Comparison of ENCODE assay signal across 9 cellular contexts in genomic region chr6:80742481-80742880, GRCh38.
DNase-seq lines count a peak whose midpoint lies in the region; ATAC-seq and TF ChIP-seq lines count a peak whose summit lies in the region.
"Had no signal": no experiment of that assay in that cellular context is flagged by ENCODE, and none has a peak within 500 bp of the region (broad histone marks: within the 10 kb centered on the region; RNA-seq: fewer than 3 reads in every experiment).

No MANE protein-coding gene starts in this region.

- TF ChIP-seq CTCF in GM10266 (IDR thresholded peaks at IDR 0.05; ENCODE audit: control insufficient read depth, insufficient read depth, low read depth, missing control alignments) (peak; percentile 19), LNCAP (IDR thresholded peaks at IDR 0.05) (peak; percentile 32; the same call in 1 of the 2 replicates), body of pancreas (IDR thresholded peaks at IDR 0.05) (peak in 4 of 7 experiments; percentile 12 to 26 (median 20))

- H3K27ac ChIP-seq in body of pancreas: no peak overlapping the region
- H3K27ac ChIP-seq: SJSA1, upper lobe of left lung had no signal

- DNase-seq in GM10266 (ENCODE audit: extremely low spot score) (no peak), body of pancreas (no peak), non-pigmented ciliary epithelial cell (ENCODE audit: low read depth) (peak; percentile 24), hypothalamus (lab: John Stamatoyannopoulos, UW) (no peak)
- DNase-seq in activated naive CD4-positive, alpha-beta T cell treated with Interleukin-2 at 50 U/mL for 16 hours: no peak
- DNase-seq: upper lobe of left lung had no signal

- WGBS in body of pancreas, 2 donors: 14 to 40% methylated on average over 2 of the region's 2 CpGs

- TF ChIP-seq POLR2A in body of pancreas (IDR thresholded peaks at IDR 0.05): no peak

- H3K9me3 ChIP-seq in body of pancreas: no peaks in the 10 kb centered on the region
- H3K9me3 ChIP-seq: SJSA1, upper lobe of left lung had no signal

- ATAC-seq in body of pancreas (no peak), GM19328 (IDR thresholded peaks at IDR 0.05; ENCODE audit: unreplicated experiment) (no peak)

- no peaks in the 10 kb centered on the region for H3K4me1 ChIP-seq in body of pancreas
- H3K4me1 ChIP-seq: SJSA1, upper lobe of left lung had no signal

- H3K27me3 ChIP-seq in body of pancreas: no peaks in the 10 kb centered on the region
- H3K27me3 ChIP-seq: SJSA1, upper lobe of left lung had no signal

- intact Hi-C loops in body of pancreas (cut with DNase I): no loop called here

- no peaks in the 10 kb centered on the region for H3K36me3 ChIP-seq in body of pancreas (replicated peaks in 1 of 2; ENCODE audit: insufficient read depth in 1 of 2, low read depth in 2 of 2)
- H3K36me3 ChIP-seq: SJSA1, upper lobe of left lung had no signal

- no peak overlapping the region for H3K4me3 ChIP-seq in body of pancreas
- H3K4me3 ChIP-seq: SJSA1, upper lobe of left lung had no signal
